Comparison of ENCODE assay signal across 13 cellular contexts in genomic region chr13:45362939-45363338, GRCh38. TPM values are rescaled to one million over a fixed set of nuclear protein-coding genes. Genes with fewer than 3 reads are reported as not detected.
DNase-seq lines count a peak whose midpoint lies in the region; ATAC-seq and TF ChIP-seq lines count a peak whose summit lies in the region.
"Had no signal": no experiment of that assay in that cellular context is flagged by ENCODE, and none has a peak within 500 bp of the region (broad histone marks: within the 10 kb centered on the region; RNA-seq: fewer than 3 reads in every experiment).

No MANE protein-coding gene starts in this region.

- peak; percentile 53 for TF ChIP-seq CTCF in Loucy (conservative IDR thresholded peaks at IDR 0.05; ENCODE audit: low read length)
- no peak for TF ChIP-seq CTCF in activated CD8-positive, alpha-beta T cell treated with anti-CD3 and anti-CD28 coated beads for 36 hours (IDR thresholded peaks at IDR 0.05)
- TF ChIP-seq CTCF in body of pancreas (IDR thresholded peaks at IDR 0.05): no peak

- H3K9me3 Mint-ChIP-seq in activated CD8-positive, alpha-beta T cell treated with anti-CD3 and anti-CD28 coated beads for 36 hours: peaks cover 8% of the 10 kb centered on the region
- H3K9me3 Mint-ChIP-seq in naive thymus-derived CD4-positive, alpha-beta T cell: peaks cover 0 to 10% (median 4%) of the 10 kb centered on the region in 11 donors

- DNase-seq in NCI-H82 (lab: John Stamatoyannopoulos, UW) (peak; percentile 51), NCI-H82 treated with DMSO at 0.1 percent for 48 hours (lab: John Stamatoyannopoulos, UW; ENCODE audit: unreplicated experiment) (no peak), body of pancreas (no peak), OCI-M2 (lab: John Stamatoyannopoulos, UW; ENCODE audit: unreplicated experiment) (no peak), NCI-H1092 treated with DMSO at 0.1 percent for 48 hours (lab: John Stamatoyannopoulos, UW) (no peak)
- DNase-seq in activated CD8-positive, alpha-beta T cell treated with anti-CD3 and anti-CD28 coated beads for 36 hours: peak; percentile 41
- no peak for DNase-seq in naive thymus-derived CD4-positive, alpha-beta T cell
- DNase-seq: dermis blood vessel endothelial cell, NCI-H748 treated with DMSO at 0.1 percent for 48 hours, transverse colon had no signal

- H3K4me1 Mint-ChIP-seq in activated CD8-positive, alpha-beta T cell treated with anti-CD3 and anti-CD28 coated beads for 36 hours (ENCODE audit: low read depth): peaks cover 53% of the 10 kb centered on the region
- peaks cover 24 to 60% (median 34%) of the 10 kb centered on the region in 7 donors for H3K4me1 Mint-ChIP-seq in naive thymus-derived CD4-positive, alpha-beta T cell

- no peak for TF ChIP-seq POLR2A in body of pancreas (IDR thresholded peaks at IDR 0.05)

- no peaks in the 10 kb centered on the region for H3K9me2 ChIP-seq in Loucy (replicated peaks; ENCODE audit: low read depth, low read length)

- CTCF ChIA-PET in activated CD8-positive, alpha-beta T cell treated with anti-CD3 and anti-CD28 coated beads for 36 hours (lab: Charles Lee): interaction anchor here (0.9 to 1.6 kb wide), 6 partner anchors 8 to 51 kb away, joined by 3 to 5 read pairs (median 4); partner anchors contain the start of gene TPT1
- CTCF ChIA-PET in naive thymus-derived CD4-positive, alpha-beta T cell (lab: Charles Lee): interaction anchor here (0.7 to 1.1 kb wide), 2 partner anchors 9 to 12 kb away, joined by 3 to 4 read pairs; no protein-coding TSS in a partner anchor

- H3K27ac Mint-ChIP-seq in activated CD8-positive, alpha-beta T cell treated with anti-CD3 and anti-CD28 coated beads for 36 hours: peak overlapping the region; percentile 70
- H3K27ac Mint-ChIP-seq in naive thymus-derived CD4-positive, alpha-beta T cell: peak overlapping the region in 6 of 9 donors; percentile 36 to 88 (median 74)

- H3K36me3 ChIP-seq in Loucy (ENCODE audit: insufficient read depth, low read length) (no peaks in the 10 kb centered on the region), body of pancreas (replicated peaks in 1 of 2; ENCODE audit: insufficient read depth in 1 of 2, low read depth in 2 of 2) (peaks cover 0 to 4% of the 10 kb centered on the region in 2 donors)
- H3K36me3 ChIP-seq in naive thymus-derived CD4-positive, alpha-beta T cell (ENCODE audit: control insufficient read depth in 2 of 3, insufficient read depth in 3 of 3, low read length in 3 of 3): peaks cover 0 to 4% (median 0%) of the 10 kb centered on the region in 3 experiments
- H3K36me3 ChIP-seq: prostate gland, transverse colon had no signal

- no peaks in the 10 kb centered on the region for H3K79me2 ChIP-seq in Loucy (ENCODE audit: insufficient read depth, low read length)

- WGBS in body of pancreas, 2 donors: 85 to 100% methylated on average over 1 to 2 of the region's 2 CpGs

- H3K9ac ChIP-seq in Loucy (ENCODE audit: low read depth, low read length, poor library complexity, severe bottlenecking): no peak overlapping the region

- H3K4me2 ChIP-seq in Loucy (ENCODE audit: low read depth, low read length, poor library complexity, severe bottlenecking): no peak overlapping the region

- ATAC-seq in activated CD8-positive, alpha-beta T cell treated with anti-CD3 and anti-CD28 coated beads for 36 hours: no peak
- ATAC-seq in naive thymus-derived CD4-positive, alpha-beta T cell: no peak
- no peak for ATAC-seq in body of pancreas

- no peak overlapping the region for H3K4me3 Mint-ChIP-seq in activated CD8-positive, alpha-beta T cell treated with anti-CD3 and anti-CD28 coated beads for 36 hours
- peak overlapping the region in 1 of 10 donors; percentile 18 for H3K4me3 Mint-ChIP-seq in naive thymus-derived CD4-positive, alpha-beta T cell

- H3K27me3 Mint-ChIP-seq in activated CD8-positive, alpha-beta T cell treated with anti-CD3 and anti-CD28 coated beads for 36 hours: no peaks in the 10 kb centered on the region
- no peaks in the 10 kb centered on the region for H3K27me3 Mint-ChIP-seq in naive thymus-derived CD4-positive, alpha-beta T cell

- intact Hi-C loops in activated CD8-positive, alpha-beta T cell treated with anti-CD3 and anti-CD28 coated beads for 36 hours (cut with micrococcal nuclease): no loop called here
- intact Hi-C loops in naive thymus-derived CD4-positive, alpha-beta T cell (cut with micrococcal nuclease): loop anchor here in 1 of 2 donors (10.0 kb wide), 1 partner anchor 932 kb away; no protein-coding TSS in a partner anchor
- intact Hi-C loops in body of pancreas (cut with DNase I): loop anchor here (10.0 kb wide), 1 partner anchor 142 kb away; no protein-coding TSS in a partner anchor

- H3K36me3 Mint-ChIP-seq in activated CD8-positive, alpha-beta T cell treated with anti-CD3 and anti-CD28 coated beads for 36 hours (ENCODE audit: low read depth): peaks cover 50% of the 10 kb centered on the region
- peaks cover 3 to 44% (median 30%) of the 10 kb centered on the region in 5 donors for H3K36me3 Mint-ChIP-seq in naive thymus-derived CD4-positive, alpha-beta T cell

- no peak overlapping the region for H2AFZ ChIP-seq in Loucy (ENCODE audit: low read length)

- POLR2A ChIA-PET in activated CD8-positive, alpha-beta T cell treated with anti-CD3 and anti-CD28 coated beads for 36 hours (lab: Charles Lee): interaction anchor here (0.5 to 3.3 kb wide), 5 partner anchors 9 to 622 kb away, joined by 3 to 14 read pairs (median 3); partner anchors contain the start of gene TPT1
- POLR2A ChIA-PET in naive thymus-derived CD4-positive, alpha-beta T cell (lab: Charles Lee): interaction anchor here (1.0 to 1.3 kb wide), 2 partner anchors 21 to 55 kb away, joined by 4 to 5 read pairs; partner anchors contain the start of gene SLC25A30

- H3F3A ChIP-seq in Loucy (ENCODE audit: low read depth): no peaks in the 10 kb centered on the region

- no peak overlapping the region for H3K27ac ChIP-seq in naive thymus-derived CD4-positive, alpha-beta T cell (ENCODE audit: low read depth, low read length)
- H3K27ac ChIP-seq in body of pancreas: no peak overlapping the region
- H3K27ac ChIP-seq: prostate gland, transverse colon had no signal

- H3K27me3 ChIP-seq in Loucy (ENCODE audit: insufficient read depth, low read length, poor library complexity, severe bottlenecking) (no peaks in the 10 kb centered on the region), body of pancreas (no peaks in the 10 kb centered on the region)
- H3K27me3 ChIP-seq in naive thymus-derived CD4-positive, alpha-beta T cell (ENCODE audit: control insufficient read depth in 2 of 2, insufficient read depth in 2 of 2, low read length in 2 of 2): no peaks in the 10 kb centered on the region
- H3K27me3 ChIP-seq: transverse colon had no signal

- H3K9me3 ChIP-seq in Loucy (ENCODE audit: insufficient read depth, low read depth, low read length) (peaks cover 8% of the 10 kb centered on the region; the same call in 1 of the 2 replicates), body of pancreas (no peaks in the 10 kb centered on the region)
- H3K9me3 ChIP-seq in naive thymus-derived CD4-positive, alpha-beta T cell (ENCODE audit: control insufficient read depth in 2 of 3, low read length in 3 of 3): no peaks in the 10 kb centered on the region
- H3K9me3 ChIP-seq: A549, prostate gland, transverse colon had no signal

- no peaks in the 10 kb centered on the region for H4K20me1 ChIP-seq in Loucy (ENCODE audit: insufficient read depth, low read length, poor library complexity, severe bottlenecking)

- H3K4me1 ChIP-seq in Loucy (ENCODE audit: insufficient read depth, low read length, poor library complexity, severe bottlenecking) (peaks cover 3% of the 10 kb centered on the region), body of pancreas (no peaks in the 10 kb centered on the region)
- peaks cover 12 to 16% of the 10 kb centered on the region in 2 donors for H3K4me1 ChIP-seq in naive thymus-derived CD4-positive, alpha-beta T cell (ENCODE audit: control insufficient read depth in 2 of 2, insufficient read depth in 2 of 2, low read length in 2 of 2)
- H3K4me1 ChIP-seq: prostate gland had no signal

- H3K4me3 ChIP-seq in Loucy (ENCODE audit: low read length, poor library complexity, severe bottlenecking) (no peak overlapping the region), body of pancreas (no peak overlapping the region)
- no peak overlapping the region for H3K4me3 ChIP-seq in naive thymus-derived CD4-positive, alpha-beta T cell (ENCODE audit: low read length)
- H3K4me3 ChIP-seq: A549, prostate gland, transverse colon had no signal

RNA-seq across cellular contexts. Expression of gene TPT1, which starts 22.0 kb away (rescaled TPM):
- 1,000 to 10,000 TPM; 3,533 to 3,563 TPM for total RNA-seq in activated CD8-positive, alpha-beta T cell treated with anti-CD3 and anti-CD28 coated beads for 36 hours
- total RNA-seq in naive thymus-derived CD4-positive, alpha-beta T cell: over 10,000 TPM in 2 of 5 experiments, 1,000 to 10,000 TPM in 3; 4,230 to 13,134 (median 7,796) TPM
- polyA plus RNA-seq in naive thymus-derived CD4-positive, alpha-beta T cell: 1,000 to 10,000 TPM; 3,943 to 4,894 TPM
- 1,000 to 10,000 TPM; 1,254 to 1,787 TPM for total RNA-seq in body of pancreas

RNA-seq across cellular contexts. Expression of gene SLC25A30, which starts 55.2 kb away (rescaled TPM):
- 10 to 100 TPM; 18.9 to 21.2 TPM for total RNA-seq in activated CD8-positive, alpha-beta T cell treated with anti-CD3 and anti-CD28 coated beads for 36 hours
- 10 to 100 TPM; 13.3 to 29.4 (median 23.6) TPM for total RNA-seq in naive thymus-derived CD4-positive, alpha-beta T cell
- 1 to 10 TPM; 1.7 to 2.1 TPM for polyA plus RNA-seq in naive thymus-derived CD4-positive, alpha-beta T cell
- 10 to 100 TPM in 1 of 2 donors, 1 to 10 TPM in 1; 7.3 to 10.1 TPM for total RNA-seq in body of pancreas

Comparison
In these comparisons a context has a peak if more than half of its experiments do, and no peak if none do; other contexts are left out.
1. DNase-seq: peak in NCI-H82 (single experiment) and activated CD8-positive, alpha-beta T cell treated with anti-CD3 and anti-CD28 coated beads for 36 hours (single experiment); none in NCI-H82 treated with DMSO at 0.1 percent for 48 hours (single experiment), naive thymus-derived CD4-positive, alpha-beta T cell (0 of 9), body of pancreas (0 of 4), OCI-M2 (single experiment) and NCI-H1092 treated with DMSO at 0.1 percent for 48 hours (single experiment).